Comparison of ENCODE assay signal across 1 cellular context in genomic region chr13:66656050-66656449, GRCh38.
TF ChIP-seq lines count a peak whose summit lies in the region.

No MANE protein-coding gene starts in this region.

TF ChIP-seq in GM23338, 12 proteins besides CTCF, POLR2A, EP300 and RAD21 (continued from another document):
- TF ChIP-seq ZNF114 (CRISPR knock-in tag; IDR thresholded peaks at IDR 0.05), result no peak
- no peak for TF ChIP-seq ZNF331 (CRISPR knock-in tag; IDR thresholded peaks at IDR 0.05; ENCODE audit: low read depth)
- TF ChIP-seq, protein P1, sequence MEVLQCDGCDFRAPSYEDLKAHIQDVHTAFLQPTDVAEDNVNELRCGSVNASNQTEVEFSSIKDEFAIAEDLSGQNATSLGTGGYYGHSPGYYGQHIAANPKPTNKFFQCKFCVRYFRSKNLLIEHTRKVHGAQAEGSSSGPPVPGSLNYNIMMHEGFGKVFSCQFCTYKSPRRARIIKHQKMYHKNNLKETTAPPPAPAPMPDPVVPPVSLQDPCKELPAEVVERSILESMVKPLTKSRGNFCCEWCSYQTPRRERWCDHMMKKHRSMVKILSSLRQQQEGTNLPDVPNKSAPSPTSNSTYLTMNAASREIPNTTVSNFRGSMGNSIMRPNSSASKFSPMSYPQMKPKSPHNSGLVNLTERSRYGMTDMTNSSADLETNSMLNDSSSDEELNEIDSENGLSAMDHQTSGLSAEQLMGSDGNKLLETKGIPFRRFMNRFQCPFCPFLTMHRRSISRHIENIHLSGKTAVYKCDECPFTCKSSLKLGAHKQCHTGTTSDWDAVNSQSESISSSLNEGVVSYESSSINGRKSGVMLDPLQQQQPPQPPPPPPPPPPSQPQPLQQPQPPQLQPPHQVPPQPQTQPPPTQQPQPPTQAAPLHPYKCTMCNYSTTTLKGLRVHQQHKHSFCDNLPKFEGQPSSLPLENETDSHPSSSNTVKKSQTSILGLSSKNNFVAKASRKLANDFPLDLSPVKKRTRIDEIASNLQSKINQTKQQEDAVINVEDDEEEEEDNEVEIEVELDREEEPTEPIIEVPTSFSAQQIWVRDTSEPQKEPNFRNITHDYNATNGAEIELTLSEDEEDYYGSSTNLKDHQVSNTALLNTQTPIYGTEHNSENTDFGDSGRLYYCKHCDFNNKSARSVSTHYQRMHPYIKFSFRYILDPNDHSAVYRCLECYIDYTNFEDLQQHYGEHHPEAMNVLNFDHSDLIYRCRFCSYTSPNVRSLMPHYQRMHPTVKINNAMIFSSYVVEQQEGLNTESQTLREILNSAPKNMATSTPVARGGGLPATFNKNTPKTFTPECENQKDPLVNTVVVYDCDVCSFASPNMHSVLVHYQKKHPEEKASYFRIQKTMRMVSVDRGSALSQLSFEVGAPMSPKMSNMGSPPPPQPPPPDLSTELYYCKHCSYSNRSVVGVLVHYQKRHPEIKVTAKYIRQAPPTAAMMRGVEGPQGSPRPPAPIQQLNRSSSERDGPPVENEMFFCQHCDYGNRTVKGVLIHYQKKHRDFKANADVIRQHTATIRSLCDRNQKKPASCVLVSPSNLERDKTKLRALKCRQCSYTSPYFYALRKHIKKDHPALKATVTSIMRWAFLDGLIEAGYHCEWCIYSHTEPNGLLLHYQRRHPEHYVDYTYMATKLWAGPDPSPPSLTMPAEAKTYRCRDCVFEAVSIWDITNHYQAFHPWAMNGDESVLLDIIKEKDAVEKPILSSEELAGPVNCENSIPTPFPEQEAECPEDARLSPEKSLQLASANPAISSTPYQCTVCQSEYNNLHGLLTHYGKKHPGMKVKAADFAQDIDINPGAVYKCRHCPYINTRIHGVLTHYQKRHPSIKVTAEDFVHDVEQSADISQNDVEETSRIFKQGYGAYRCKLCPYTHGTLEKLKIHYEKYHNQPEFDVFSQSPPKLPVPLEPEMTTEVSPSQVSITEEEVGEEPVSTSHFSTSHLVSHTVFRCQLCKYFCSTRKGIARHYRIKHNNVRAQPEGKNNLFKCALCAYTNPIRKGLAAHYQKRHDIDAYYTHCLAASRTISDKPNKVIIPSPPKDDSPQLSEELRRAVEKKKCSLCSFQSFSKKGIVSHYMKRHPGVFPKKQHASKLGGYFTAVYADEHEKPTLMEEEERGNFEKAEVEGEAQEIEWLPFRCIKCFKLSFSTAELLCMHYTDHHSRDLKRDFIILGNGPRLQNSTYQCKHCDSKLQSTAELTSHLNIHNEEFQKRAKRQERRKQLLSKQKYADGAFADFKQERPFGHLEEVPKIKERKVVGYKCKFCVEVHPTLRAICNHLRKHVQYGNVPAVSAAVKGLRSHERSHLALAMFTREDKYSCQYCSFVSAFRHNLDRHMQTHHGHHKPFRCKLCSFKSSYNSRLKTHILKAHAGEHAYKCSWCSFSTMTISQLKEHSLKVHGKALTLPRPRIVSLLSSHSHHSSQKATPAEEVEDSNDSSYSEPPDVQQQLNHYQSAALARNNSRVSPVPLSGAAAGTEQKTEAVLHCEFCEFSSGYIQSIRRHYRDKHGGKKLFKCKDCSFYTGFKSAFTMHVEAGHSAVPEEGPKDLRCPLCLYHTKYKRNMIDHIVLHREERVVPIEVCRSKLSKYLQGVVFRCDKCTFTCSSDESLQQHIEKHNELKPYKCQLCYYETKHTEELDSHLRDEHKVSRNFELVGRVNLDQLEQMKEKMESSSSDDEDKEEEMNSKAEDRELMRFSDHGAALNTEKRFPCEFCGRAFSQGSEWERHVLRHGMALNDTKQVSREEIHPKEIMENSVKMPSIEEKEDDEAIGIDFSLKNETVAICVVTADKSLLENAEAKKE (CRISPR knock-in tag; IDR thresholded peaks at IDR 0.05), result no peak
- TF ChIP-seq EZH2 (IDR thresholded peaks at IDR 0.05; ENCODE audit: low read depth, unreplicated experiment), result no peak
- no peak for TF ChIP-seq REST (IDR thresholded peaks at IDR 0.05; ENCODE audit: unreplicated experiment)
- no peak for TF ChIP-seq NANOG (IDR thresholded peaks at IDR 0.05; ENCODE audit: borderline replicate concordance)
TF ChIP-seq in GM23338: peak in this region for 0.
